1 cellular context compared by ENCODE assay signal in genomic region chr7:148838905-148839304, GRCh38.
TF ChIP-seq lines count a peak whose summit lies in the region.

No MANE protein-coding gene starts in this region.

TF ChIP-seq in HepG2, 621 proteins besides CTCF, POLR2A, EP300 and RAD21 (continued from another document):
- TF ChIP-seq, protein P1, sequence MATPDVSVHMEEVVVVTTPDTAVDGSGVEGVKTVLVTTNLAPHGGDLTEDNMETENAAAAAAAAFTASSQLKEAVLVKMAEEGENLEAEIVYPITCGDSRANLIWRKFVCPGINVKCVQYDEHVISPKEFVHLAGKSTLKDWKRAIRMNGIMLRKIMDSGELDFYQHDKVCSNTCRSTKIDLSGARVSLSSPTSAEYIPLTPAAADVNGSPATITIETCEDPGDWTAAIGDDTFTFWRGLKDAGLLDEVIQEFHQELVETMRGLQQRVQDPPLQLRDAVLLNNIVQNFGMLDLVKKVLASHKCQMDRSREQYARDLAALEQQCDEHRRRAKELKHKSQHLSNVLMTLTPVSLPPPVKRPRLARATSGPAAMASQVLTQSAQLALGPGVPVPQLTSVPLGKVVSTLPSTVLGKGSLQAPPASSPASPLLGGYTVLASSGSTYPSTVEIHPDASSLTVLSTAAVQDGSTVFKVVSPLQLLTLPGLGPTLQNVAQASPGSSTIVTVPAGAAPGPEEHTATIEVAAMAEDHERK (CRISPR knock-in tag; IDR thresholded peaks at IDR 0.05; ENCODE audit: low read depth), result no peak
